In the genomic region with DNA sequence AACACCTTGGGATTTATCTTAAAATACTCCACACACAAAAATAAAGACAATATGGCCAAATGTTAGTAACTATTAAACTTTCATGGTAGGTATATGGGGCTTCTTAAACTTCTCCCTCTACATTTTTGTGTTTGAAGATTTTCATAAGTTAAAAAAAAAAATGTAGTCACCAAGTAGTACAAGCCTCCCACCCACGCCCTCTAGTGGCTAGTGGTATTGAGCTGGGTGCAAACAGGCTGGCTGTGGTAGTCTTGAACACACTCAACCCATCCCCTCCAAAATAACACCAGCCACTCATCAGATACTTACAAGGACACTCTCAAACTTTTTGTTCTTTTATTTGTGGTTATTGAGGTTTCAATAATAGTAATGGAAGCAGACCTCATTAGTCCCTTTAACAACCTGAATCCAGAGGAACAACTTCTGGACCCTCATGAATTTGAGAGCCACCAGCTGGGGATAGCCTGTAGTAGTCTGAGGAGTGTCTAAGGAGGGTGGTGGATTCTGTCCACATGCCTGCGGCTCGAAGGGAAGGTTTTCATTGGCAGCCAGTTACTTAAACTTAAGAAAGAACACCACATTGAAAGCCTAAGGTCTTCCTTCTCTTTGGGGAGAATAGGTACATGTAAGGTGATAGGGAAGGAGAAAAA, we compare ENCODE assay signal across 1 cellular context.
TF ChIP-seq lines count a peak whose summit lies in the region.

No MANE protein-coding gene starts in this region.

TF ChIP-seq in IMR-90, 13 proteins besides CTCF, POLR2A, EP300 and RAD21 (continued from another document):
- no peak for TF ChIP-seq USF2 (IDR thresholded peaks at IDR 0.05; ENCODE audit: low read depth, low read length)
- TF ChIP-seq, protein P1, sequence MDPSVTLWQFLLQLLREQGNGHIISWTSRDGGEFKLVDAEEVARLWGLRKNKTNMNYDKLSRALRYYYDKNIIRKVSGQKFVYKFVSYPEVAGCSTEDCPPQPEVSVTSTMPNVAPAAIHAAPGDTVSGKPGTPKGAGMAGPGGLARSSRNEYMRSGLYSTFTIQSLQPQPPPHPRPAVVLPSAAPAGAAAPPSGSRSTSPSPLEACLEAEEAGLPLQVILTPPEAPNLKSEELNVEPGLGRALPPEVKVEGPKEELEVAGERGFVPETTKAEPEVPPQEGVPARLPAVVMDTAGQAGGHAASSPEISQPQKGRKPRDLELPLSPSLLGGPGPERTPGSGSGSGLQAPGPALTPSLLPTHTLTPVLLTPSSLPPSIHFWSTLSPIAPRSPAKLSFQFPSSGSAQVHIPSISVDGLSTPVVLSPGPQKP (IDR thresholded peaks at IDR 0.05; ENCODE audit: borderline replicate concordance, low read depth, low read length), result no peak
- TF ChIP-seq MAZ (IDR thresholded peaks at IDR 0.05; ENCODE audit: borderline replicate concordance, low read depth, low read length), result no peak
